27 cellular contexts compared by ENCODE assay signal in genomic region chrX:73818200-73819116, GRCh38. TPM values are rescaled to one million over a fixed set of nuclear protein-coding genes. Genes with fewer than 3 reads are reported as not detected.
"Had no signal": no experiment of that assay in that cellular context is flagged by ENCODE, and none has a peak within 500 bp of the region (broad histone marks: within the 10 kb centered on the region; RNA-seq: fewer than 3 reads in every experiment).

No MANE protein-coding gene starts in this region.

- H3K27ac ChIP-seq: coronary artery, dorsolateral prefrontal cortex, esophagus muscularis mucosa, foreskin keratinocyte, gastroesophageal sphincter, heart right ventricle, left lung, lower lobe of right lung had no signal

- H3K4me1 ChIP-seq: esophagus muscularis mucosa, foreskin keratinocyte, gastroesophageal sphincter, heart right ventricle, left lung, lower lobe of right lung had no signal

- DNase-seq: dermis blood vessel endothelial cell; dorsolateral prefrontal cortex; effector CD4-positive, alpha-beta T cell; effector memory CD4-positive, alpha-beta T cell; foreskin keratinocyte; head of caudate nucleus; heart right ventricle; hippocampal formation; left cardiac atrium; left lung; left ventricle myocardium superior; lower lobe of right lung; mesenchymal stem cell; mucosa of descending colon; naive B cell; naive thymus-derived CD8-positive, alpha-beta T cell had no signal

- H3K36me3 ChIP-seq: gastroesophageal sphincter, left lung, lower lobe of right lung had no signal

- FAIRE-seq: endothelial cell of umbilical vein, frontal cortex, islet of Langerhans, keratinocyte had no signal

- H3K27me3 ChIP-seq: dorsolateral prefrontal cortex, esophagus muscularis mucosa, foreskin keratinocyte, gastroesophageal sphincter, heart right ventricle, left lung had no signal

- H3K4me3 ChIP-seq: coronary artery, dorsolateral prefrontal cortex, esophagus muscularis mucosa, gastroesophageal sphincter, heart right ventricle, left lung, lower lobe of right lung, mucosa of descending colon had no signal

- ATAC-seq: foreskin keratinocyte; gastroesophageal sphincter; heart right ventricle; left cardiac atrium; left lung; left ventricle myocardium superior; lower lobe of right lung; mucosa of descending colon; naive thymus-derived CD8-positive, alpha-beta T cell had no signal

- H3K9me3 ChIP-seq: esophagus muscularis mucosa, gastroesophageal sphincter, heart right ventricle, left lung, lower lobe of right lung, mucosa of descending colon had no signal

RNA-seq across cellular contexts. Expression of gene XIST, which starts 34.1 kb away (rescaled TPM):
- total RNA-seq: epithelial cell of proximal tubule; foreskin keratinocyte; kidney epithelial cell; lung microvascular endothelial cell; myocyte; naive thymus-derived CD8-positive, alpha-beta T cell had no signal
- polyA plus RNA-seq: foreskin keratinocyte had no signal
